Comparison of ENCODE assay signal across 9 cellular contexts in the genomic region with DNA sequence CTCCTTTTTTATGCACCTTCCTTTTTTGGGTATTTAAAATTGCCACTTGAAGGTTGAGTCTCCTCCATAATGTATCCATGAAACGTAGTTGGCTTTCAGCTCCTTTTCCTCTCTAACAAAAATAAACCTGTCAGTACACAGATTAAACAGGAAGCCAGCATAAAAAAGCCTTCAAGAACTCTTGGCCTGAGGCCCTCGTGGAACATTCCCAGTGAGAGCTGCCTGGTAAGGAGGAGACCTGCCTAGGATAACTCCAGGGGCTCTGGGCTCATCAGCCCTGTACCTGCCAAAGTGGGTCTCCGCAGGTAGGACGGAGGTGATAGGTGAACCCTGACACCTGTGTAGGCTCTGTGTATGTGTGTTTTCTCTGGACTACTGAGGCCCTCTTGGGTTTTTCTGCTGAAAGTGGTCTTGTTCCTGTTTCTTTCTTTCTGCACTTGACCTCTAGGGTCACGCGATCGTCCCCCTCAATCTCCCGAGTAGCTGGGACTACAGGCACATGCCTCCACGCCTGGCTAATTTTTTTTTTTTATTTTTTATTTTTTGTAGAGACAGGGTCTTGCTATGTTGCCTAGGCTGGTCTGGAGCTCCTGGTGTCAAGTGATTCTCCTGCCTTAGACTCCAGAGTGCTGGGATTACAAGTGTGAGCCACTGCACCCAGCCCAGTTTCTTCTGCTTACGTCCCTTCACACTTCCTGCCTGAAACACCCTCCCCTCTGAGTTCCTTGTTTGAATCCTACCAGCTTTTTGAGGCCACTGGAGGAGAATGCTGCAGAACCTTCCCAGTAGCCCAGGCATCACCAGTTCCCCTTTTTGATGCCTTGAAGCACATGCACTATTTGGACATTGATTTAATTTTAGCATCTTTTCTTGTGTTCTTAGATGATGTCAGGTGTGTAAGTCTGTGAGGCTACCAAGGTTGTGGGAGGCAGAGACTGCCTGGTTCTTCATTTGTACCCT. TPM values are rescaled to one million over a fixed set of nuclear protein-coding genes. Genes with fewer than 3 reads are reported as not detected.
DNase-seq lines count a peak whose midpoint lies in the region; ATAC-seq and TF ChIP-seq lines count a peak whose summit lies in the region.
"Had no signal": no experiment of that assay in that cellular context is flagged by ENCODE, and none has a peak within 500 bp of the region (broad histone marks: within the 10 kb centered on the region; RNA-seq: fewer than 3 reads in every experiment).

No MANE protein-coding gene starts in this region.

- no peak for ATAC-seq in activated CD8-positive, alpha-beta T cell treated with anti-CD3 and anti-CD28 coated beads, Interleukin-2, amount 10 ng/mL, durations not matched to agents 7 days and 5 days
- ATAC-seq in left lobe of liver = peak; percentile 38

- no peaks in the 10 kb centered on the region for H3K9me3 ChIP-seq in uterus

- H3K27me3 Mint-ChIP-seq in activated naive CD4-positive, alpha-beta T cell treated with anti-CD3 and anti-CD28 coated beads, Interleukin-2, amount 10 ng/mL, durations not matched to agents 7 days and 5 days = no peaks in the 10 kb centered on the region
- no peaks in the 10 kb centered on the region for H3K27me3 Mint-ChIP-seq in activated CD8-positive, alpha-beta T cell treated with anti-CD3 and anti-CD28 coated beads, Interleukin-2, amount 10 ng/mL, durations not matched to agents 7 days and 5 days (ENCODE audit: low read depth)

- peak overlapping the region; percentile 67 to 71 for H3K27ac ChIP-seq in uterus

- H3K4me1 ChIP-seq in uterus = peaks cover 0 to 21% of the 10 kb centered on the region in 2 donors

- H3K9me3 Mint-ChIP-seq in activated naive CD4-positive, alpha-beta T cell treated with anti-CD3 and anti-CD28 coated beads, Interleukin-2, amount 10 ng/mL, durations not matched to agents 7 days and 5 days = no peaks in the 10 kb centered on the region
- no peaks in the 10 kb centered on the region for H3K9me3 Mint-ChIP-seq in activated CD8-positive, alpha-beta T cell treated with anti-CD3 and anti-CD28 coated beads, Interleukin-2, amount 10 ng/mL, durations not matched to agents 7 days and 5 days (ENCODE audit: insufficient read depth)

- H3K27me3 ChIP-seq in uterus = no peaks in the 10 kb centered on the region

- TF ChIP-seq POLR2A in uterus (IDR thresholded peaks at IDR 0.05) = no peak

- H3K4me3 ChIP-seq in uterus = no peak overlapping the region

- TF ChIP-seq CTCF in uterus (IDR thresholded peaks at IDR 0.05) = no peak

- POLR2A ChIA-PET in activated CD8-positive, alpha-beta T cell treated with anti-CD3 and anti-CD28 coated beads, Interleukin-2, amount 10 ng/mL, durations not matched to agents 7 days and 5 days (lab: Charles Lee) = interaction anchor here (0.6 to 1.0 kb wide), 2 partner anchors 11 to 328 kb away, joined by 3 to 4 read pairs; no protein-coding TSS in a partner anchor

- intact Hi-C loops in uterus (cut with DNase I; ENCODE audit: low total_unique reads) = no loop called here

- H3K4me1 Mint-ChIP-seq in activated naive CD4-positive, alpha-beta T cell treated with anti-CD3 and anti-CD28 coated beads, Interleukin-2, amount 10 ng/mL, durations not matched to agents 7 days and 5 days = peaks cover 78% of the 10 kb centered on the region
- H3K4me1 Mint-ChIP-seq in activated CD8-positive, alpha-beta T cell treated with anti-CD3 and anti-CD28 coated beads, Interleukin-2, amount 10 ng/mL, durations not matched to agents 7 days and 5 days (ENCODE audit: low read depth) = peaks cover 64% of the 10 kb centered on the region

- no peaks in the 10 kb centered on the region for H3K36me3 ChIP-seq in uterus

- CTCF ChIA-PET in activated naive CD4-positive, alpha-beta T cell treated with anti-CD3 and anti-CD28 coated beads, Interleukin-2, amount 10 ng/mL, durations not matched to agents 7 days and 5 days (lab: Charles Lee) = interaction anchor here (1.1 to 1.3 kb wide), 2 partner anchors 9 to 24 kb away, joined by 4 read pairs; no protein-coding TSS in a partner anchor
- CTCF ChIA-PET in activated CD8-positive, alpha-beta T cell treated with anti-CD3 and anti-CD28 coated beads, Interleukin-2, amount 10 ng/mL, durations not matched to agents 7 days and 5 days (lab: Charles Lee) = interaction anchor here (1.0 to 1.7 kb wide), 3 partner anchors 24 to 28 kb away, joined by 3 to 7 read pairs (median 3); no protein-coding TSS in a partner anchor

- peak overlapping the region; percentile 54 for H3K4me3 Mint-ChIP-seq in activated naive CD4-positive, alpha-beta T cell treated with anti-CD3 and anti-CD28 coated beads, Interleukin-2, amount 10 ng/mL, durations not matched to agents 7 days and 5 days
- no peak overlapping the region for H3K4me3 Mint-ChIP-seq in activated CD8-positive, alpha-beta T cell treated with anti-CD3 and anti-CD28 coated beads, Interleukin-2, amount 10 ng/mL, durations not matched to agents 7 days and 5 days

- peak; percentile 34 for DNase-seq in activated naive CD4-positive, alpha-beta T cell treated with anti-CD3 and anti-CD28 coated beads, Interleukin-2, amount 10 ng/mL, durations not matched to agents 7 days and 5 days
- no peak for DNase-seq in activated naive CD4-positive, alpha-beta T cell treated with anti-CD3 and anti-CD28 coated beads, Interleukin-2, amount 50 U/mL, for 16 hours
- no peak for DNase-seq in activated CD8-positive, alpha-beta T cell treated with anti-CD3 and anti-CD28 coated beads, Interleukin-2, amount 10 ng/mL, durations not matched to agents 7 days and 5 days
- DNase-seq in left lobe of liver (ENCODE audit: low spot score) (no peak), uterus (peak; percentile 61 to 74), DMS53 (lab: John Stamatoyannopoulos, UW) (no peak)
- no peak for DNase-seq in activated CD4-positive, CD25-positive, alpha-beta regulatory T cell (lab: John Stamatoyannopoulos, UW)
- no peak for DNase-seq in activated effector memory CD4-positive, alpha-beta T cell treated with anti-CD3 and anti-CD28 coated beads, Interleukin-2, amount 50 U/mL, for 16 hours
- DNase-seq: DND-41 had no signal

- peak overlapping the region; percentile 97 for H3K27ac Mint-ChIP-seq in activated naive CD4-positive, alpha-beta T cell treated with anti-CD3 and anti-CD28 coated beads, Interleukin-2, amount 10 ng/mL, durations not matched to agents 7 days and 5 days
- peak overlapping the region; percentile 88 for H3K27ac Mint-ChIP-seq in activated CD8-positive, alpha-beta T cell treated with anti-CD3 and anti-CD28 coated beads, Interleukin-2, amount 10 ng/mL, durations not matched to agents 7 days and 5 days

- peaks cover 31% of the 10 kb centered on the region for H3K36me3 Mint-ChIP-seq in activated naive CD4-positive, alpha-beta T cell treated with anti-CD3 and anti-CD28 coated beads, Interleukin-2, amount 10 ng/mL, durations not matched to agents 7 days and 5 days
- H3K36me3 Mint-ChIP-seq in activated CD8-positive, alpha-beta T cell treated with anti-CD3 and anti-CD28 coated beads, Interleukin-2, amount 10 ng/mL, durations not matched to agents 7 days and 5 days (ENCODE audit: low read depth) = peaks cover 50% of the 10 kb centered on the region

RNA-seq across cellular contexts. Expression of gene PGS1, which starts 9.8 kb away (rescaled TPM):
- 10 to 100 TPM; 46.5 to 51.0 TPM for total RNA-seq in activated CD8-positive, alpha-beta T cell treated with anti-CD3 and anti-CD28 coated beads, Interleukin-2, amount 10 ng/mL, durations not matched to agents 7 days and 5 days
- total RNA-seq in left lobe of liver = 9.1 TPM
- total RNA-seq in uterus = 10 to 100 TPM; 12.9 to 75.4 (median 63.1) TPM

RNA-seq across cellular contexts. Expression of gene SOCS3, which starts 28.4 kb away (rescaled TPM):
- 1 to 10 TPM; 9.1 TPM for total RNA-seq in activated CD8-positive, alpha-beta T cell treated with anti-CD3 and anti-CD28 coated beads, Interleukin-2, amount 10 ng/mL, durations not matched to agents 7 days and 5 days
- total RNA-seq in left lobe of liver (2.7 TPM), uterus (100 to 1,000 TPM in 1 of 4 donors, 10 to 100 TPM in 3; 20.9 to 101 (median 39.5) TPM)

Comparison
In these comparisons a context has a peak if more than half of its experiments do, and no peak if none do; other contexts are left out.
1. DNase-seq: peak in activated naive CD4-positive, alpha-beta T cell treated with anti-CD3 and anti-CD28 coated beads, Interleukin-2, amount 10 ng/mL, durations not matched to agents 7 days and 5 days (single experiment) and uterus (2 of 2); none in activated naive CD4-positive, alpha-beta T cell treated with anti-CD3 and anti-CD28 coated beads, Interleukin-2, amount 50 U/mL, for 16 hours (single experiment), activated CD8-positive, alpha-beta T cell treated with anti-CD3 and anti-CD28 coated beads, Interleukin-2, amount 10 ng/mL, durations not matched to agents 7 days and 5 days (single experiment), left lobe of liver (single experiment), activated CD4-positive, CD25-positive, alpha-beta regulatory T cell (0 of 4), DMS53 (single experiment) and activated effector memory CD4-positive, alpha-beta T cell treated with anti-CD3 and anti-CD28 coated beads, Interleukin-2, amount 50 U/mL, for 16 hours (single experiment).